In genomic region chr1:147242449-147243227, GRCh38 we compare ENCODE assay signal across 8 cellular contexts. TPM values are rescaled to one million over a fixed set of nuclear protein-coding genes. Genes with fewer than 3 reads are reported as not detected.
DNase-seq lines count a peak whose midpoint lies in the region; ATAC-seq and TF ChIP-seq lines count a peak whose summit lies in the region.

Gene CHD1L, plus strand, starts transcription at chr1:147242684. Its CDS starts 20 bp downstream, at chr1:147242704.

- peak within 1 kb of the TSS; percentile 90 for H3K27ac ChIP-seq in caudate nucleus (ENCODE audit: low read depth, low read length)

- TF ChIP-seq CTCF in AG09309 (IDR thresholded peaks at IDR 0.05; ENCODE audit: control insufficient read depth, insufficient read depth, low read depth, low read length, missing control alignments) (peak; percentile 83), activated B cell treated with CpG ODN at 0.5 μM for 24 hours (IDR thresholded peaks at IDR 0.05) (peak; percentile 32)

- H3K4me3 Mint-ChIP-seq in activated B cell treated with CpG ODN at 0.5 μM for 24 hours, result peak within 1 kb of the TSS; percentile 93

- peaks cover 5% of the 10 kb centered on the region for H3K36me3 Mint-ChIP-seq in activated B cell treated with CpG ODN at 0.5 μM for 24 hours (ENCODE audit: low read depth)

- in situ Hi-C loops in GM18951 (cut with MboI; ENCODE audit: low sequenced_read_pairs, unreplicated experiment), result no loop called here

- ATAC-seq in HG03196 (IDR thresholded peaks at IDR 0.05; ENCODE audit: unreplicated experiment), result peak; percentile 89
- peak; percentile 88 for ATAC-seq in activated B cell treated with CpG ODN at 0.5 μM for 24 hours (ENCODE audit: low read depth)

- H3K4me1 Mint-ChIP-seq in activated B cell treated with CpG ODN at 0.5 μM for 24 hours, result peaks cover 38% of the 10 kb centered on the region

- intact Hi-C loops in activated B cell treated with CpG ODN at 0.5 μM for 24 hours (cut with micrococcal nuclease), result loop anchor here (1.0 to 10.0 kb wide), 5 partner anchors 17 to 868 kb away; partner anchors contain the start of genes FMO5 and PRKAB2

- H3K27me3 Mint-ChIP-seq in activated B cell treated with CpG ODN at 0.5 μM for 24 hours, result no peaks in the 10 kb centered on the region

- CTCF ChIA-PET in activated B cell treated with CpG ODN at 0.5 μM for 24 hours (lab: Charles Lee), result interaction anchor here (0.6 to 3.5 kb wide), 14 partner anchors 14 to 193 kb away, joined by 3 to 24 read pairs (median 4); partner anchors contain the start of genes FMO5 and PRKAB2

- POLR2A ChIA-PET in activated B cell treated with CpG ODN at 0.5 μM for 24 hours (lab: Charles Lee), result interaction anchor here (0.6 to 3.2 kb wide), 9 partner anchors 17 to 863 kb away, joined by 3 to 57 read pairs (median 6); partner anchors contain the start of genes FMO5 and PRKAB2

- peak within 1 kb of the TSS; percentile 87 for H3K27ac Mint-ChIP-seq in activated B cell treated with CpG ODN at 0.5 μM for 24 hours

- peak; percentile 86 for DNase-seq in AG09309 (ENCODE audit: low read depth)
- DNase-seq in NCI-H226, result peak; percentile 89
- peak; percentile 94 for DNase-seq in activated B cell treated with CpG ODN at 0.5 μM for 24 hours
- peak in 60 of 61 donors; percentile 59 to 95 (median 88) for DNase-seq in caudate nucleus (lab: John Stamatoyannopoulos, UW)
- DNase-seq in iris pigment epithelial cell (ENCODE audit: low read depth), result peak; percentile 98
- DNase-seq in stimulated activated CD4-positive, alpha-beta T cell treated with anti-CD3 and anti-CD28 coated beads, Interleukin-12 subunit alpha, Interleukin-12 subunit beta, amount 100 ng/mL, for 4 hours, result peak; percentile 93

- no peaks in the 10 kb centered on the region for H3K9me3 Mint-ChIP-seq in activated B cell treated with CpG ODN at 0.5 μM for 24 hours

- peak; percentile 85 for TF ChIP-seq POLR2A in GM18951 (IDR thresholded peaks at IDR 0.05; ENCODE audit: extremely low read depth, insufficient read depth, insufficient read length)

- peak within 1 kb of the TSS; percentile 75 for H3K4me3 ChIP-seq in AG09309 (ENCODE audit: control insufficient read depth, low read depth, low read length)

RNA-seq across cellular contexts. Expression of gene CHD1L, which starts in this region (rescaled TPM):
- 47.3 and 55.7 TPM in 2 replicates for total RNA-seq in activated B cell treated with CpG ODN at 0.5 μM for 24 hours

Comparison
In these comparisons a context has a peak if more than half of its experiments do, and no peak if none do; other contexts are left out.
1. Peak in every context shown above with its lines: DNase-seq, ATAC-seq, H3K4me3 ChIP-seq and H3K27ac ChIP-seq.